ENCODE assay signal across 8 cellular contexts in the genomic region with DNA sequence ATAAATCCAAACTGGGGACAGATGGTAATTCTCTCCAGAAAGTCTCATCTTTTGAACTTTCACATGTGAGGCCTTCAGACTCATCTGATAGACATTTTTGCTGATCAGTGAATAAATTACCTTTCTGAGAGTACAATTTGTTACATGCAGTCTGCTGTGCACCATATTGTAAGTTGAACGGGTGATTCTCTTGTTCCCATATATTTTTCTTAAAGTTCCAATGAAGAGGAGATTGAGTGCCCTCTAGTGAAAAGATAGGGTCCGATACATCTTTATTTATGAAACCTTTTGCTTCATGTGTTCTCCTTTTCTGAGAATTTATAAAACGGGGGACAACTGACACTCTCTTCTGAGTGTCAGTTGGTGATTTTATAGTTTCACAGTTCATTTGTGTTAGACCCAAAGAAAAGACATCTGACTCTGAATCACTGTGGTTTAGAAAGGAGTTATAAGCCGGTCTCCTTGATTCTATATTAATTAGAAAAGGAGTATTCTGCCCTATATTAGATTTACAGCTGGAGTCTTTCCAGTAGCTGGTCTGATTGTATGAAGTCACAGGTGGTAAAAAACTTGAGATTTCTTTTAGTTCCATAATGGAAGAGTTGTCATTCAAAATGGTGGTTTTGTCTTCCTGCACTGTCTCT. TPM values are rescaled to one million over a fixed set of nuclear protein-coding genes. Genes with fewer than 3 reads are reported as not detected.
DNase-seq lines count a peak whose midpoint lies in the region; ATAC-seq and TF ChIP-seq lines count a peak whose summit lies in the region.

No MANE protein-coding gene starts in this region.

- H3K9me3 ChIP-seq in adipocyte (ENCODE audit: control insufficient read depth, low read length), result no peaks in the 10 kb centered on the region
- H3K9me3 ChIP-seq in lower lobe of right lung, result no peaks in the 10 kb centered on the region
- H3K9me3 ChIP-seq in sigmoid colon, result no peaks in the 10 kb centered on the region
- no peaks in the 10 kb centered on the region for H3K9me3 ChIP-seq in right atrium auricular region

- H3K36me3 ChIP-seq in adipocyte (ENCODE audit: control insufficient read depth, insufficient read depth, low read length, severe bottlenecking), result no peaks in the 10 kb centered on the region
- H3K36me3 ChIP-seq in lower lobe of right lung, result no peaks in the 10 kb centered on the region
- no peaks in the 10 kb centered on the region for H3K36me3 ChIP-seq in sigmoid colon
- no peaks in the 10 kb centered on the region for H3K36me3 ChIP-seq in right atrium auricular region

- TF ChIP-seq EP300 in sigmoid colon (IDR thresholded peaks at IDR 0.05), result no peak

- H3K4me3 ChIP-seq in adipocyte (ENCODE audit: low read length) (no peak overlapping the region), lower lobe of right lung (no peak overlapping the region), sigmoid colon (no peak overlapping the region), right atrium auricular region (no peak overlapping the region)

- ATAC-seq in lower lobe of right lung, result peak in 1 of 2 donors; percentile 39
- no peak for ATAC-seq in GM18502 (IDR thresholded peaks at IDR 0.05; ENCODE audit: poor library complexity, unreplicated experiment)

- H3K4me1 ChIP-seq in adipocyte (ENCODE audit: control insufficient read depth, insufficient read depth, low read length) (peaks cover 6% of the 10 kb centered on the region), lower lobe of right lung (no peaks in the 10 kb centered on the region), sigmoid colon (no peaks in the 10 kb centered on the region), right atrium auricular region (no peaks in the 10 kb centered on the region)

- TF ChIP-seq CTCF in lower lobe of right lung (IDR thresholded peaks at IDR 0.05) (peak; percentile 21), sigmoid colon (IDR thresholded peaks at IDR 0.05) (no peak), right atrium auricular region (IDR thresholded peaks at IDR 0.05) (peak in 1 of 2 donors; percentile 39)

- H3K9ac ChIP-seq in adipocyte (ENCODE audit: low read length), result peak overlapping the region; percentile 29

- peak; percentile 6 for DNase-seq in NCI-H1436 (lab: John Stamatoyannopoulos, UW)
- no peak for DNase-seq in NCI-H1436 treated with DMSO at 0.1 percent for 48 hours (lab: John Stamatoyannopoulos, UW)
- DNase-seq in NAMALWA (ENCODE audit: low spot score), result peak; percentile 62
- DNase-seq in adipocyte (ENCODE audit: low read depth), result peak; percentile 65
- no peak for DNase-seq in lower lobe of right lung
- DNase-seq in sigmoid colon, result no peak
- no peak for DNase-seq in right atrium auricular region (ENCODE audit: low spot score)

- intact Hi-C loops in lower lobe of right lung (cut with DNase I), result no loop called here
- intact Hi-C loops in sigmoid colon (cut with DNase I), result loop anchor here (5.0 kb wide), 1 partner anchor 95 kb away; a partner anchor contains a TSS

- H3K27ac ChIP-seq in lower lobe of right lung, result no peak overlapping the region
- H3K27ac ChIP-seq in sigmoid colon, result no peak overlapping the region
- no peak overlapping the region for H3K27ac ChIP-seq in right atrium auricular region

- H3K27me3 ChIP-seq in adipocyte (replicated peaks; ENCODE audit: control insufficient read depth, insufficient read depth, low read length), result no peaks in the 10 kb centered on the region
- H3K27me3 ChIP-seq in lower lobe of right lung (ENCODE audit: low read depth), result no peaks in the 10 kb centered on the region
- no peaks in the 10 kb centered on the region for H3K27me3 ChIP-seq in sigmoid colon
- no peaks in the 10 kb centered on the region for H3K27me3 ChIP-seq in right atrium auricular region

- 28 to 37% methylated on average over 4 of the region's 4 CpGs for WGBS in sigmoid colon, 2 donors

- no peak for TF ChIP-seq POLR2A in sigmoid colon (IDR thresholded peaks at IDR 0.05)

RNA-seq across cellular contexts. Expression of a gene that starts 30.4 kb away (rescaled TPM):
- 50.0 TPM for total RNA-seq in lower lobe of right lung
- total RNA-seq in sigmoid colon, result 100 to 1,000 TPM in 1 of 4 donors, 10 to 100 TPM in 3; 61.0 to 104 (median 79.9) TPM
- 10 to 100 TPM; 32.3 to 76.3 (median 55.9) TPM for polyA plus RNA-seq in sigmoid colon
- 10 to 100 TPM; 44.5 to 45.1 TPM for total RNA-seq in right atrium auricular region

Comparison
In these comparisons a context has a peak if more than half of its experiments do, and no peak if none do; other contexts are left out.
1. DNase-seq: peak in NCI-H1436 (single experiment), NAMALWA (single experiment) and adipocyte (single experiment); none in NCI-H1436 treated with DMSO at 0.1 percent for 48 hours (single experiment), lower lobe of right lung (single experiment), sigmoid colon (single experiment) and right atrium auricular region (single experiment).